ENCODE assay signal across 15 cellular contexts in genomic region chr7:5774136-5774535, GRCh38. TPM values are rescaled to one million over a fixed set of nuclear protein-coding genes. Genes with fewer than 3 reads are reported as not detected.
DNase-seq lines count a peak whose midpoint lies in the region; ATAC-seq, FAIRE-seq and TF ChIP-seq lines count a peak whose summit lies in the region.
"Had no signal": no experiment of that assay in that cellular context is flagged by ENCODE, and none has a peak within 500 bp of the region (broad histone marks: within the 10 kb centered on the region; RNA-seq: fewer than 3 reads in every experiment).

No MANE protein-coding gene starts in this region.

- ATAC-seq in A549 (peak in 1 of 2 experiments; percentile 41; a peak in 2 of 6 replicates), GM18517 (IDR thresholded peaks at IDR 0.05; ENCODE audit: unreplicated experiment) (no peak), HG03139 (IDR thresholded peaks at IDR 0.05; ENCODE audit: unreplicated experiment) (no peak)

- no peak for FAIRE-seq in A549 (lab: Jason Lieb, UNC)

- no peak for DNase-seq in A549 (ENCODE audit: low read depth in 1 of 2, low spot score in 1 of 2)
- DNase-seq in GM23248: no peak
- no peak for DNase-seq in SK-N-SH
- no peak for DNase-seq in fibroblast of lung (ENCODE audit: low read depth in 2 of 2)
- no peak for DNase-seq in MM.1S
- no peak for DNase-seq in DMS53 (lab: John Stamatoyannopoulos, UW)
- DNase-seq: activated B cell treated with CpG ODN at 0.5 μM for 24 hours; C1 segment of cervical spinal cord; glutamatergic neuron; NCI-H1694 treated with DMSO at 0.1 percent for 48 hours; NCI-H774; stimulated activated naive CD4-positive, alpha-beta T cell had no signal

- H3K4me3 ChIP-seq in A549 (no peak overlapping the region), GM23248 (peak overlapping the region; percentile 16; the same call in 1 of the 2 replicates), SK-N-SH (ENCODE audit: low read depth in 2 of 2, low read length in 1 of 2) (no peak overlapping the region), fibroblast of lung (replicated peaks in 1 of 4; ENCODE audit: control extremely low read depth in 1 of 4, insufficient read depth in 1 of 4, low read depth in 3 of 4, low read length in 4 of 4) (no peak overlapping the region), MM.1S (ENCODE audit: low read length) (no peak overlapping the region)

- H2AFZ ChIP-seq in GM23248 (no peak overlapping the region), SK-N-SH (ENCODE audit: low read depth) (no peak overlapping the region), fibroblast of lung (ENCODE audit: low read length) (no peak overlapping the region), MM.1S (ENCODE audit: low read length) (no peak overlapping the region)

- H3K4me2 ChIP-seq in A549: peak overlapping the region; percentile 38; the same call in 2 of the 3 replicates
- H3K4me2 ChIP-seq in GM23248 (ENCODE audit: unreplicated experiment): peak overlapping the region; percentile 64
- no peak overlapping the region for H3K4me2 ChIP-seq in SK-N-SH
- H3K4me2 ChIP-seq in fibroblast of lung (ENCODE audit: extremely low read depth, insufficient read depth, low read length): peak overlapping the region; percentile 52
- no peak overlapping the region for H3K4me2 ChIP-seq in MM.1S (ENCODE audit: low read depth, low read length)
- H3K4me2 ChIP-seq: KMS-11 had no signal

- no peak for TF ChIP-seq CTCF in A549 (IDR thresholded peaks at IDR 0.05)
- TF ChIP-seq CTCF in SK-N-SH (IDR thresholded peaks at IDR 0.05): no peak; the same call in 1 of the 2 replicates
- TF ChIP-seq CTCF in fibroblast of lung (conservative IDR thresholded peaks at IDR 0.05 in 1 of 2, IDR thresholded peaks at IDR 0.05 in 1 of 2; ENCODE audit: low read depth in 1 of 2, low read length in 2 of 2): no peak
- TF ChIP-seq CTCF in MM.1S (IDR thresholded peaks at IDR 0.05; ENCODE audit: low read length): no peak

- H3K4me1 ChIP-seq in A549: peaks cover 38% of the 10 kb centered on the region
- H3K4me1 ChIP-seq in GM23248 (ENCODE audit: insufficient read depth): peaks cover 15% of the 10 kb centered on the region
- H3K4me1 ChIP-seq in SK-N-SH (ENCODE audit: control insufficient read depth in 1 of 2, insufficient read depth in 2 of 2, low read depth in 1 of 2, low read length in 1 of 2): peaks cover 0 to 7% of the 10 kb centered on the region in 2 experiments; a peak in 1 of 4 replicates
- H3K4me1 ChIP-seq in fibroblast of lung (ENCODE audit: control insufficient read depth, extremely low read depth, insufficient read depth, low read length): peaks cover 4% of the 10 kb centered on the region
- peaks cover 15% of the 10 kb centered on the region for H3K4me1 ChIP-seq in MM.1S (ENCODE audit: low read length)

- H3K9me2 ChIP-seq in GM23248 (ENCODE audit: insufficient read depth): no peaks in the 10 kb centered on the region
- H3K9me2 ChIP-seq in SK-N-SH: no peaks in the 10 kb centered on the region
- H3K9me2 ChIP-seq in MM.1S (replicated peaks; ENCODE audit: insufficient read depth, low read length): no peaks in the 10 kb centered on the region

- H3K36me3 ChIP-seq in GM23248 (ENCODE audit: low read depth) (no peaks in the 10 kb centered on the region), SK-N-SH (replicated peaks in 1 of 2; ENCODE audit: control insufficient read depth in 1 of 2, insufficient read depth in 2 of 2, low read length in 1 of 2) (peaks cover 7 to 36% of the 10 kb centered on the region in 2 experiments), fibroblast of lung (ENCODE audit: control insufficient read depth, insufficient read depth, low read length) (no peaks in the 10 kb centered on the region), MM.1S (replicated peaks; ENCODE audit: insufficient read depth, low read length) (0 out of 2 replicates have a peak, but pooled peaks cover 3% of the 10 kb centered on the region)

- TF ChIP-seq RAD21 in A549 (conservative IDR thresholded peaks at IDR 0.05 in 1 of 2, IDR thresholded peaks at IDR 0.05 in 1 of 2): no peak
- no peak for TF ChIP-seq RAD21 in SK-N-SH (IDR thresholded peaks at IDR 0.05; ENCODE audit: low read length)

- TF ChIP-seq POLR2A in A549 (IDR thresholded peaks at IDR 0.05; ENCODE audit: low read length): no peak

- CTCF ChIA-PET in A549 (lab: Yijun Ruan, JAX) (interaction anchor here (0.6 to 1.7 kb wide), 4 partner anchors 8 to 280 kb away, joined by 3 to 14 read pairs (median 3); partner anchors contain the start of gene RNF216), SK-N-SH (lab: Yijun Ruan, JAX) (interaction anchor here (0.7 to 1.1 kb wide), 4 partner anchors 9 to 280 kb away, joined by 3 to 4 read pairs (median 4); no protein-coding TSS in a partner anchor)

- WGBS in A549 (ENCODE audit: missing lambda C conversion rate): 65% methylated on average over 4 of the region's 4 CpGs
- WGBS in GM23248 (ENCODE audit: low coverage in 1 of 2, low lambda C conversion rate in 2 of 2, missing lambda C conversion rate in 2 of 2), 2 experiments: 85 to 86% methylated on average over 4 of the region's 4 CpGs
- WGBS in SK-N-SH (ENCODE audit: low lambda C conversion rate): 83% methylated on average over 4 of the region's 4 CpGs

- TF ChIP-seq EP300 in A549 (IDR thresholded peaks at IDR 0.05) (no peak), SK-N-SH (IDR thresholded peaks at IDR 0.05; ENCODE audit: borderline replicate concordance in 1 of 2, low read depth in 1 of 2, low read length in 1 of 2) (no peak)

- H3K27me3 ChIP-seq in GM23248 (replicated peaks; ENCODE audit: insufficient read depth) (no peaks in the 10 kb centered on the region), SK-N-SH (ENCODE audit: insufficient read depth) (no peaks in the 10 kb centered on the region), fibroblast of lung (ENCODE audit: control insufficient read depth, insufficient read depth, low read length) (no peaks in the 10 kb centered on the region), MM.1S (replicated peaks; ENCODE audit: insufficient read depth, low read length) (no peaks in the 10 kb centered on the region)

- POLR2A ChIA-PET in A549 (lab: Yijun Ruan, JAX): no interaction called here
- POLR2A ChIA-PET in SK-N-SH (lab: Yijun Ruan, JAX): interaction anchor here (1.0 kb wide), 1 partner anchor 27 kb away, joined by 3 read pairs; no protein-coding TSS in a partner anchor

- peak overlapping the region; percentile 40 for H3K9ac ChIP-seq in GM23248
- no peak overlapping the region; the same call in 1 of the 2 replicates for H3K9ac ChIP-seq in SK-N-SH
- H3K9ac ChIP-seq in fibroblast of lung (ENCODE audit: insufficient read depth, low read length): no peak overlapping the region
- no peak overlapping the region for H3K9ac ChIP-seq in MM.1S (ENCODE audit: low read length)
- H3K9ac ChIP-seq: KMS-11 had no signal

- H3K9me3 ChIP-seq in A549: no peaks in the 10 kb centered on the region
- no peaks in the 10 kb centered on the region for H3K9me3 ChIP-seq in GM23248 (ENCODE audit: low read depth)
- H3K9me3 ChIP-seq in SK-N-SH: no peaks in the 10 kb centered on the region
- H3K9me3 ChIP-seq in fibroblast of lung (ENCODE audit: control insufficient read depth, insufficient read depth, low read depth, low read length): no peaks in the 10 kb centered on the region
- H3K9me3 ChIP-seq in MM.1S (replicated peaks; ENCODE audit: insufficient read depth, low read length): no peaks in the 10 kb centered on the region

- H3K27ac ChIP-seq in A549 (peak overlapping the region; percentile 13 to 77; a peak in 4 of 6 replicates), GM23248 (peak overlapping the region; percentile 92), SK-N-SH (ENCODE audit: low read depth in 2 of 2, low read length in 1 of 2) (peak overlapping the region; percentile 6 to 78; a peak in 3 of 4 replicates), fibroblast of lung (ENCODE audit: insufficient read depth, low read length) (peak overlapping the region; percentile 51), MM.1S (ENCODE audit: low read length) (no peak overlapping the region)
- H3K27ac ChIP-seq: KMS-11 had no signal

- peaks cover 98% of the 10 kb centered on the region for H3K79me2 ChIP-seq in GM23248 (ENCODE audit: insufficient read depth)
- H3K79me2 ChIP-seq in SK-N-SH (ENCODE audit: insufficient read depth): peaks cover 100% of the 10 kb centered on the region
- H3K79me2 ChIP-seq in fibroblast of lung (ENCODE audit: control insufficient read depth, insufficient read depth, low read length): peaks cover 73% of the 10 kb centered on the region
- peaks cover 76% of the 10 kb centered on the region for H3K79me2 ChIP-seq in MM.1S (ENCODE audit: low read length)

- H3F3A ChIP-seq in GM23248 (ENCODE audit: insufficient read depth) (peaks cover 20% of the 10 kb centered on the region), SK-N-SH (replicated peaks; ENCODE audit: insufficient read depth) (peaks cover 34% of the 10 kb centered on the region), MM.1S (ENCODE audit: insufficient read depth, low read length) (peaks cover 13% of the 10 kb centered on the region)

- in situ Hi-C loops in GM23248 (cut with MboI): no loop called here

- 0 out of 2 replicates have a peak, but pooled peaks cover under 1% of the 10 kb centered on the region for H4K20me1 ChIP-seq in GM23248 (ENCODE audit: insufficient read depth)
- H4K20me1 ChIP-seq in SK-N-SH (ENCODE audit: insufficient read depth): peaks cover 79% of the 10 kb centered on the region
- H4K20me1 ChIP-seq in fibroblast of lung (ENCODE audit: control insufficient read depth, extremely low read depth, insufficient read depth, low read length): no peaks in the 10 kb centered on the region
- H4K20me1 ChIP-seq in MM.1S (ENCODE audit: insufficient read depth, low read length): peaks cover 6% of the 10 kb centered on the region; the same call in 1 of the 2 replicates

TF ChIP-seq in A549, 52 proteins besides CTCF, POLR2A, EP300 and RAD21 (continues in another document):
- TF ChIP-seq SMC3 (IDR thresholded peaks at IDR 0.05): no peak
- TF ChIP-seq RNF2 (IDR thresholded peaks at IDR 0.05; ENCODE audit: borderline replicate concordance, low read depth): no peak

RNA-seq across cellular contexts. Expression of gene RNF216, which starts 7.3 kb away (rescaled TPM):
- polyA plus RNA-seq in A549 (2011; rRNA removed) (32.3 and 32.8 TPM in 2 replicates), A549 (2017; fragmentation: RNase III; extraction: RNeasy Plus Mini Kit Qiagen cat#74134 plus additional on column Dnase treatment) (22.3 to 23.1 TPM (median 22.5 TPM) in 3 replicates), GM23248 (2016; fragmentation: Nextera tagmentation; extraction: Ambion mirVana) (35.3 and 36.0 TPM in 2 replicates), SK-N-SH (2012; rRNA removed) (29.5 and 32.1 TPM in 2 replicates), fibroblast of lung (28.5 and 30.2 TPM in 2 replicates)
- 14.7 and 17.8 TPM in 2 replicates for polyA plus RNA-seq in A549 (2012; cell fraction: cytosol; rRNA removed)
- 30.8 and 34.8 TPM in 2 replicates for polyA plus RNA-seq in A549 (2012; cell fraction: nucleus; rRNA removed)
- polyA minus RNA-seq in A549 (2011; rRNA and poly(A)+ RNA removed): 39.2 and 39.6 TPM in 2 replicates
- 32.0 and 32.6 TPM in 2 replicates for total RNA-seq in GM23248 (2014; rRNA removed; shearing (Covaris generic))
- polyA plus RNA-seq in SK-N-SH (2012; cell fraction: cytosol; rRNA removed): 21.7 and 23.4 TPM in 2 replicates
- polyA plus RNA-seq in SK-N-SH (2012; cell fraction: nucleus; rRNA removed): 53.3 and 54.4 TPM in 2 replicates
- 28.8 and 31.4 TPM in 2 replicates for total RNA-seq in fibroblast of lung
- polyA plus RNA-seq in fibroblast of lung (2012): 21.1 and 22.6 TPM in 2 replicates
- polyA minus RNA-seq in fibroblast of lung (ENCODE audit: low replicate concordance): 29.8 and 32.6 TPM in 2 replicates

Comparison
In these comparisons a context has a peak if more than half of its experiments do, and no peak if none do; other contexts are left out.
1. H3K4me2 ChIP-seq: peak in A549 (single experiment), GM23248 (single experiment) and fibroblast of lung (single experiment); none in SK-N-SH (single experiment) and MM.1S (single experiment).